ENCODE assay signal across 8 cellular contexts in the genomic region with DNA sequence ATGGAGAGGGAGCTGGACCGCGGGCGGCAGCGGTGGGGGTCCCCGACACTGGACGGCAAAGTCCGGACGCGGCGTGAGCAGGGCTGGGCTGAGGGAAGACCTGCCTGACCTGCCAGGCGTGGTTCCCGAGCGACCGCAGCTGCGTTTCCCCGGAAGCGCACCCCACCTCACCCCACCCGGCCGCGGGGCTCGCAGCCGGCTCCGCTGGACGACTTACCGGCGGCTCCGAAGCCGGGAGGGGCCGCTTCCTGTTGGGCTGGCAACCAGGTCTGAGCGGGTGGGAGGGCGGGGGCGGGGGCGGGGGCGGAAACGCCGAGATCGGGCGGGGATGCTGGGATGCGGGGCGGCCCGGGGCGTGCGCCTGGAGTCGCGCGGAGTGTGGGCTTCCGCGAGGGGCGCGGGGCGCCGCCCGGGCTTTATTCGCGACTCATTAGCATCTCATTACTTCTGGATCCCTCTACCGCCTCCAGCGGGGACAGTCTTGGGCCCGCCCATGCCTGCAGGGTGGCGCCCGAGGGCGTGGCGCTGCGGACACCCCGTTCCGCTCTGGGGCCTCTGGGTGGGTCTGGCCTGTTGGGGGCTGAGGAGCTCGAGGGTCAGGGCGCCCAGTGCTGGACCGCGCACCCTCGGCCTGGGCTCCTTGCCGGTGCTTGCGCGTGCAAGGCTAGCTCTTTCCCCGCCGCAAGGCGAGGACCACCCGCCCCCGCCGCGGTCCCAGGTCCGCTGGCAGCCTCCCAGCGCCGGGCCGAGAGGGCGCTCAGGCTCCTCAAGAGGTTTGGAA. TPM values are rescaled to one million over a fixed set of nuclear protein-coding genes. Genes with fewer than 3 reads are reported as not detected.
DNase-seq lines count a peak whose midpoint lies in the region; ATAC-seq and TF ChIP-seq lines count a peak whose summit lies in the region.

A gene with protein sequence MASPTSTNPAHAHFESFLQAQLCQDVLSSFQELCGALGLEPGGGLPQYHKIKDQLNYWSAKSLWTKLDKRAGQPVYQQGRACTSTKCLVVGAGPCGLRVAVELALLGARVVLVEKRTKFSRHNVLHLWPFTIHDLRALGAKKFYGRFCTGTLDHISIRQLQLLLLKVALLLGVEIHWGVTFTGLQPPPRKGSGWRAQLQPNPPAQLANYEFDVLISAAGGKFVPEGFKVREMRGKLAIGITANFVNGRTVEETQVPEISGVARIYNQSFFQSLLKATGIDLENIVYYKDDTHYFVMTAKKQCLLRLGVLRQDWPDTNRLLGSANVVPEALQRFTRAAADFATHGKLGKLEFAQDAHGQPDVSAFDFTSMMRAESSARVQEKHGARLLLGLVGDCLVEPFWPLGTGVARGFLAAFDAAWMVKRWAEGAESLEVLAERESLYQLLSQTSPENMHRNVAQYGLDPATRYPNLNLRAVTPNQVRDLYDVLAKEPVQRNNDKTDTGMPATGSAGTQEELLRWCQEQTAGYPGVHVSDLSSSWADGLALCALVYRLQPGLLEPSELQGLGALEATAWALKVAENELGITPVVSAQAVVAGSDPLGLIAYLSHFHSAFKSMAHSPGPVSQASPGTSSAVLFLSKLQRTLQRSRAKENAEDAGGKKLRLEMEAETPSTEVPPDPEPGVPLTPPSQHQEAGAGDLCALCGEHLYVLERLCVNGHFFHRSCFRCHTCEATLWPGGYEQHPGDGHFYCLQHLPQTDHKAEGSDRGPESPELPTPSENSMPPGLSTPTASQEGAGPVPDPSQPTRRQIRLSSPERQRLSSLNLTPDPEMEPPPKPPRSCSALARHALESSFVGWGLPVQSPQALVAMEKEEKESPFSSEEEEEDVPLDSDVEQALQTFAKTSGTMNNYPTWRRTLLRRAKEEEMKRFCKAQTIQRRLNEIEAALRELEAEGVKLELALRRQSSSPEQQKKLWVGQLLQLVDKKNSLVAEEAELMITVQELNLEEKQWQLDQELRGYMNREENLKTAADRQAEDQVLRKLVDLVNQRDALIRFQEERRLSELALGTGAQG (minus strand): TSS at position 271 of the 781 bp plus-strand sequence. CDS start 1,576 bp downstream, outside the sequence.

- H3K27me3 ChIP-seq in BJ (ENCODE audit: control insufficient read depth, insufficient read depth, low read length): no peaks in the 10 kb centered on the region

- peaks cover 11% of the 10 kb centered on the region for H3K36me3 ChIP-seq in BJ (ENCODE audit: control insufficient read depth, insufficient read depth, low read length)

- ATAC-seq in GM19025 (IDR thresholded peaks at IDR 0.05; ENCODE audit: low read depth, unreplicated experiment) (peak; percentile 61), HG03175 (IDR thresholded peaks at IDR 0.05; ENCODE audit: unreplicated experiment) (peak; percentile 65)

- H3K4me3 ChIP-seq in BJ (ENCODE audit: low read depth, low read length): peak within 1 kb of the TSS; percentile 92

- peak; percentile 54 for TF ChIP-seq CTCF in BJ (IDR thresholded peaks at IDR 0.05; ENCODE audit: insufficient read depth, low read depth, low read length)

- DNase-seq in BJ (ENCODE audit: low read depth): no peak
- DNase-seq in NOMO-1 (lab: John Stamatoyannopoulos, UW; ENCODE audit: unreplicated experiment in 2 of 2): peak; percentile 74 to 86
- DNase-seq in activated CD8-positive, alpha-beta memory T cell treated with anti-CD3 and anti-CD28 coated beads, Interleukin-2, amount 50 U/mL, for 24 hours (ENCODE audit: extremely low read depth): peak; percentile 14
- DNase-seq in epidermal melanocyte (ENCODE audit: insufficient read length, low spot score): peak; percentile 29
- peak; percentile 71 for DNase-seq in mucosa of gallbladder (ENCODE audit: low spot score)
- DNase-seq in stimulated activated CD8-positive, alpha-beta memory T cell treated with anti-CD3 and anti-CD28 coated beads, Interleukin-7, amount 100 ng/mL, for 4 hours (ENCODE audit: low read depth in 2 of 2): peak; percentile 33 to 64

- POLR2A ChIA-PET in BJ (lab: Charles Lee): interaction anchor here (0.5 to 0.6 kb wide), 4 partner anchors 15 to 73 kb away, joined by 3 to 16 read pairs (median 6); a partner anchor contains a TSS

- CTCF ChIA-PET in BJ (lab: Yijun Ruan, JAX): interaction anchor here (0.6 to 1.2 kb wide), 4 partner anchors 9 to 39 kb away, joined by 3 to 4 read pairs (median 4); no protein-coding TSS in a partner anchor

RNA-seq across cellular contexts. Expression of the gene that starts here (rescaled TPM):
- 47.3 and 84.6 TPM in 2 replicates for polyA plus RNA-seq in BJ (2011; rRNA removed)
- polyA minus RNA-seq in BJ (2011; rRNA and poly(A)+ RNA removed): 42.1 and 64.6 TPM in 2 replicates
- total RNA-seq in mucosa of gallbladder: 71.8 TPM
